Comparison of ENCODE assay signal across 26 cellular contexts in genomic region chrX:33298622-33299021, GRCh38.
"Had no signal": no experiment of that assay in that cellular context is flagged by ENCODE, and none has a peak within 500 bp of the region (broad histone marks: within the 10 kb centered on the region; RNA-seq: fewer than 3 reads in every experiment).

No MANE protein-coding gene starts in this region.

- DNase-seq: colonic mucosa; cortex of kidney; effector CD8-positive, alpha-beta T cell; effector memory CD8-positive, alpha-beta T cell; endodermal cell; erythroblast; esophagus squamous epithelium; foreskin fibroblast; foreskin melanocyte; gastrocnemius medialis; glutamatergic neuron; head of caudate nucleus; heart right ventricle; hippocampal formation; left cardiac atrium; left lung; left ventricle myocardium superior; lower lobe of right lung; mesenchymal stem cell; mucosa of descending colon; naive B cell had no signal

- H3K9me3 ChIP-seq: colonic mucosa, esophagus squamous epithelium, gastrocnemius medialis, heart right ventricle, lower lobe of right lung, mucosa of descending colon had no signal

- ATAC-seq: effector memory CD8-positive, alpha-beta T cell; esophagus mucosa; gastrocnemius medialis; left lung; left ventricle myocardium superior; lower lobe of right lung; mucosa of descending colon had no signal

- H3K4me3 ChIP-seq: colonic mucosa, esophagus squamous epithelium, gastrocnemius medialis, heart right ventricle, left lung, lower lobe of right lung, mucosa of descending colon had no signal

- FAIRE-seq: endometrium, islet of Langerhans, keratinocyte had no signal

- H3K36me3 ChIP-seq: colonic mucosa, esophagus squamous epithelium, gastrocnemius medialis, heart right ventricle, left lung, lower lobe of right lung had no signal

- H3K27me3 ChIP-seq: colonic mucosa, esophagus squamous epithelium, gastrocnemius medialis, heart right ventricle, left lung had no signal

- H3K27ac ChIP-seq: colonic mucosa, epithelial cell of prostate, esophagus squamous epithelium, gastrocnemius medialis, heart right ventricle, left lung, lower lobe of right lung had no signal

- H3K4me1 ChIP-seq: colonic mucosa, esophagus squamous epithelium, gastrocnemius medialis, heart right ventricle, left lung, lower lobe of right lung had no signal
